1 cellular context compared by ENCODE assay signal in the genomic region with DNA sequence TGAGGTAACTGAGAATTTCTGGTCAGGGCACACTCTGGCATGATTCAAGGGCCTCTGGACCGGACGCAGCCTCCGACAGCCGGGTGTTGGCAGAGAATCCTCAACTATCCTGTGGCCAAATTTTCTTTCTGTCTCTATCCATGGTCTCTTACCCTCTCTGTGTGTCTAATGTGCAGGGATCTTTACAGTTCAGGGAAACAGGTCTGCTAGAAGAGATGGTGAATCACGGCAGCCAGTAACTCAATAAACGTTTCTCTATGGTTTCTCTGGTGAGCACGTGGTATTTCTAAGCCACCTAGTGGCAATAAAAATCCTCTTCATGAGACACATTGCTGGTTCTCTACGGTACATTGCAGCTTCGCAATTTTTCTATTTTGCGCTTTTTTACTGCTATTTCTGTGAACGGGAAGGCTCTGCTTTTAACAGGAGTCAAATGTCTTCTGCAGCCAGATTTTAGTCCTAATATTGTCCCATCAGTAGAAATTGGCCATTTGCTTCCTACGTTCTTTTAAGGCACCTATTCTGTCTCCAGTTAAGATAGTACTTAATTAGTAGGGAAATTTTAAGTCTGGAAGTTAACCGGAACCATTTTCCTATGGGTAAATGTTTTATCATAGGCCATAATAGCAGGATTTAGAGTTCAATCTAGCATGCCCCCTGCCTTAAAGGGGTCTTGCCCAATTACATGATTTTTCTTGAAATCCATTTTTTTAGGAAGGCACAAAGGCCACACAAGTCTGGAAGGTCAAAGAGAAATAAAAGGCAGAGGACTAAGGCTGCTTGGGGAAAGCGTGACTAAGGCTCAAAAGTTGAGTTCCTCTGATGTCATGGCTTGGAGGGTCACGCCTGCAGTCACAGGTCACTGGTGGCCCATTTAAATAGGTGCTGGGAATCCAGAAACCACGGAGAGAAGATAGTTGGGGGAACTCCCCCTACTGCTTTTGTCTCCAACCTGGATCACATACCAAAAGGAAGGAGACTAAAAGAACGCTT.
A peak's percentile ranks its signal among the peaks of the same experiment; 100 is the strongest.
TF ChIP-seq lines count a peak whose summit lies in the region.

No MANE protein-coding gene starts in this region.

TF ChIP-seq in K562, 482 proteins besides CTCF, POLR2A, EP300 and RAD21 (continued from another document and continues in another):
- no peak for TF ChIP-seq AFF4 (CRISPR knock-in tag; IDR thresholded peaks at IDR 0.05)
- no peak; the same call in 1 of the 2 replicates for TF ChIP-seq NR2C1 (IDR thresholded peaks at IDR 0.05)
- 0 out of 2 replicates have a peak, but pooled peaks have one; percentile 17 for TF ChIP-seq NR2C1 (tag; IDR thresholded peaks at IDR 0.05)
- TF ChIP-seq CCAR2 (IDR thresholded peaks at IDR 0.05; ENCODE audit: low read depth, low read length) = no peak
- no peak for TF ChIP-seq PHB2 (IDR thresholded peaks at IDR 0.05; ENCODE audit: low read depth)
- no peak for TF ChIP-seq POLR2AphosphoS2 (IDR thresholded peaks at IDR 0.05; ENCODE audit: low read length)
- TF ChIP-seq ATF7 (IDR thresholded peaks at IDR 0.05) = no peak
- TF ChIP-seq ZNF212 (CRISPR knock-in tag; IDR thresholded peaks at IDR 0.05) = no peak
- TF ChIP-seq HDGF (IDR thresholded peaks at IDR 0.05) = no peak
- no peak for TF ChIP-seq ERF (CRISPR knock-in tag; IDR thresholded peaks at IDR 0.05)
- no peak for TF ChIP-seq EHMT2 (IDR thresholded peaks at IDR 0.05)
- no peak for TF ChIP-seq THRAP3 (IDR thresholded peaks at IDR 0.05; ENCODE audit: borderline replicate concordance)
- TF ChIP-seq POLR2B (IDR thresholded peaks at IDR 0.05; ENCODE audit: low read depth, partially characterized antibody) = no peak
- TF ChIP-seq RBBP5 (IDR thresholded peaks at IDR 0.05; ENCODE audit: borderline replicate concordance, insufficient read depth, low read length, poor library complexity, severe bottlenecking) = no peak
- no peak for TF ChIP-seq CEBPB (tag; IDR thresholded peaks at IDR 0.05)
- no peak for TF ChIP-seq CREB3 (tag; conservative IDR thresholded peaks at IDR 0.05; ENCODE audit: low read depth)
- TF ChIP-seq ZBED1 (IDR thresholded peaks at IDR 0.05) = no peak
- no peak for TF ChIP-seq E4F1 (CRISPR knock-in tag; IDR thresholded peaks at IDR 0.05; ENCODE audit: borderline replicate concordance)
- TF ChIP-seq ZNF280A (IDR thresholded peaks at IDR 0.05; ENCODE audit: low read depth, partially characterized antibody) = no peak
- TF ChIP-seq JUNB (CRISPR knock-in tag; conservative IDR thresholded peaks at IDR 0.05) = no peak
- no peak for TF ChIP-seq FOXM1 (IDR thresholded peaks at IDR 0.05; ENCODE audit: low read depth)
- no peak for TF ChIP-seq FOXM1 (CRISPR knock-in tag; IDR thresholded peaks at IDR 0.05; ENCODE audit: low read depth)
- 0 out of 2 replicates have a peak, but pooled peaks have one; percentile 24 for TF ChIP-seq ETV1 (tag; conservative IDR thresholded peaks at IDR 0.05; ENCODE audit: low read depth)
- no peak for TF ChIP-seq TAF1 (IDR thresholded peaks at IDR 0.05; ENCODE audit: control insufficient read depth, extremely low read depth, insufficient read depth, low read length, severe bottlenecking)
- peak in 1 of 3 experiments; percentile 13 for TF ChIP-seq YY1 (IDR thresholded peaks at IDR 0.05; ENCODE audit: borderline replicate concordance in 1 of 3, control insufficient read depth in 1 of 3, extremely low read depth in 1 of 3, insufficient read depth in 3 of 3, insufficient read length in 1 of 3, insufficient replicate concordance in 2 of 3, low read depth in 1 of 3, low read length in 2 of 3)
- no peak for TF ChIP-seq SRSF1 (IDR thresholded peaks at IDR 0.05; ENCODE audit: low read depth, low read length)
- 0 out of 2 replicates have a peak, but pooled peaks have one; percentile 38 for TF ChIP-seq ZFP91 (CRISPR knock-in tag; IDR thresholded peaks at IDR 0.05)
- TF ChIP-seq, protein P1, sequence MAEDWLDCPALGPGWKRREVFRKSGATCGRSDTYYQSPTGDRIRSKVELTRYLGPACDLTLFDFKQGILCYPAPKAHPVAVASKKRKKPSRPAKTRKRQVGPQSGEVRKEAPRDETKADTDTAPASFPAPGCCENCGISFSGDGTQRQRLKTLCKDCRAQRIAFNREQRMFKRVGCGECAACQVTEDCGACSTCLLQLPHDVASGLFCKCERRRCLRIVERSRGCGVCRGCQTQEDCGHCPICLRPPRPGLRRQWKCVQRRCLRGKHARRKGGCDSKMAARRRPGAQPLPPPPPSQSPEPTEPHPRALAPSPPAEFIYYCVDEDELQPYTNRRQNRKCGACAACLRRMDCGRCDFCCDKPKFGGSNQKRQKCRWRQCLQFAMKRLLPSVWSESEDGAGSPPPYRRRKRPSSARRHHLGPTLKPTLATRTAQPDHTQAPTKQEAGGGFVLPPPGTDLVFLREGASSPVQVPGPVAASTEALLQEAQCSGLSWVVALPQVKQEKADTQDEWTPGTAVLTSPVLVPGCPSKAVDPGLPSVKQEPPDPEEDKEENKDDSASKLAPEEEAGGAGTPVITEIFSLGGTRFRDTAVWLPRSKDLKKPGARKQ (CRISPR knock-in tag; IDR thresholded peaks at IDR 0.05) = no peak
- TF ChIP-seq POU5F1 (IDR thresholded peaks at IDR 0.05; ENCODE audit: borderline replicate concordance, low read depth, low read length, partially characterized antibody) = no peak
- TF ChIP-seq ILF3 (IDR thresholded peaks at IDR 0.05; ENCODE audit: borderline replicate concordance) = no peak
- peak; percentile 49 for TF ChIP-seq HNRNPLL (IDR thresholded peaks at IDR 0.05; ENCODE audit: low read depth, low read length, poor library complexity, severe bottlenecking)
- TF ChIP-seq NCOR1 (IDR thresholded peaks at IDR 0.05) = no peak
- no peak for TF ChIP-seq THRB (CRISPR knock-in tag; conservative IDR thresholded peaks at IDR 0.05)
- no peak for TF ChIP-seq RBM14 (IDR thresholded peaks at IDR 0.05; ENCODE audit: borderline replicate concordance, insufficient read depth, low read depth, low read length)
- TF ChIP-seq STAT5A (IDR thresholded peaks at IDR 0.05; ENCODE audit: borderline replicate concordance, low read length) = no peak
- TF ChIP-seq ZNF586 (CRISPR knock-in tag; conservative IDR thresholded peaks at IDR 0.05) = no peak
- no peak for TF ChIP-seq DPF2 (IDR thresholded peaks at IDR 0.05)
- TF ChIP-seq MEIS2 (IDR thresholded peaks at IDR 0.05; ENCODE audit: partially characterized antibody) = no peak
- no peak for TF ChIP-seq NR2C2 (CRISPR knock-in tag; IDR thresholded peaks at IDR 0.05)
- TF ChIP-seq NR2C2 (tag; IDR thresholded peaks at IDR 0.05) = peak; percentile 45
- TF ChIP-seq, protein P2, sequence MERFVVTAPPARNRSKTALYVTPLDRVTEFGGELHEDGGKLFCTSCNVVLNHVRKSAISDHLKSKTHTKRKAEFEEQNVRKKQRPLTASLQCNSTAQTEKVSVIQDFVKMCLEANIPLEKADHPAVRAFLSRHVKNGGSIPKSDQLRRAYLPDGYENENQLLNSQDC (CRISPR knock-in tag; IDR thresholded peaks at IDR 0.05) = no peak
- TF ChIP-seq FOXA3 (CRISPR knock-in tag; conservative IDR thresholded peaks at IDR 0.05 in 1 of 2, IDR thresholded peaks at IDR 0.05 in 1 of 2) = no peak
- no peak for TF ChIP-seq SUPT5H (IDR thresholded peaks at IDR 0.05)
- TF ChIP-seq GTF2F1 (IDR thresholded peaks at IDR 0.05; ENCODE audit: low read depth, low read length) = no peak
- TF ChIP-seq EP400 (IDR thresholded peaks at IDR 0.05) = peak; percentile 76
- no peak for TF ChIP-seq BCL6 (CRISPR knock-in tag; IDR thresholded peaks at IDR 0.05)
